ENCODE assay signal across 11 cellular contexts in the genomic region with DNA sequence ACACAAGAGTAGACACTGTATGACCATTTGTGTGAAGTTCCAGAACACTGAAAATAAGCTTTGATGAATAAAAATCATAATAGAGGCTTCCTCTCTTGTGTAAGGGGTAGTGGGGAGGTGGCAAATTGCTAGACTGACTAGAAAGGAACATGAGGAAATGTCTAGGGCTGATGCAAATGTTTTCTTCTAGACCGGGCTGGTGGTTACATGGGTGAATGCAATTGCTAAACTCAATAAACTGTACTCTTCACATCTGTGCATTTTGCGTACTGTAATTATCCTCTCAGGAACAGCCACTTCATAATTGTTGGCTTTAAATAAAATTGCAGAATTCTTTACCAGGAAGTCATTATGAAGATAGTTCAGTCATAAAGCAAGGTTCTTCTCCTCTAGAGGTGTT. TPM values are rescaled to one million over a fixed set of nuclear protein-coding genes. Genes with fewer than 3 reads are reported as not detected.
DNase-seq lines count a peak whose midpoint lies in the region; ATAC-seq and TF ChIP-seq lines count a peak whose summit lies in the region.
"Had no signal": no experiment of that assay in that cellular context is flagged by ENCODE, and none has a peak within 500 bp of the region (broad histone marks: within the 10 kb centered on the region; RNA-seq: fewer than 3 reads in every experiment).

No MANE protein-coding gene starts in this region.

- 50 to 59% methylated on average over 2 of the region's 2 CpGs for WGBS in tibial nerve, 2 donors

- no peaks in the 10 kb centered on the region for H3K79me2 ChIP-seq in osteoblast (ENCODE audit: insufficient read depth, low read length)

- H3K36me3 ChIP-seq in osteoblast (ENCODE audit: insufficient read depth, low read length) (no peaks in the 10 kb centered on the region), tibial nerve (no peaks in the 10 kb centered on the region)

- H3K27me3 ChIP-seq in osteoblast (ENCODE audit: insufficient read depth, low read length) (no peaks in the 10 kb centered on the region), tibial nerve (no peaks in the 10 kb centered on the region)

- ATAC-seq in GM18867 (IDR thresholded peaks at IDR 0.05; ENCODE audit: unreplicated experiment) (peak; percentile 73), GM21576 (IDR thresholded peaks at IDR 0.05; ENCODE audit: unreplicated experiment) (peak; percentile 72), HG03460 (IDR thresholded peaks at IDR 0.05; ENCODE audit: unreplicated experiment) (peak; percentile 69)

- DNase-seq in fibroblast of peridontal ligament (ENCODE audit: extremely low read depth) (peak; percentile 87), anterior cingulate cortex (lab: John Stamatoyannopoulos, UW) (no peak), superior temporal gyrus (ENCODE audit: extremely low spot score) (no peak), osteoblast (ENCODE audit: insufficient read length, low spot score, missing footprints) (no peak), tibial nerve (ENCODE audit: low spot score in 2 of 2) (no peak)
- DNase-seq: endodermal cell, NCI-H2029, T1000 had no signal

- no peak for TF ChIP-seq EP300 in tibial nerve (IDR thresholded peaks at IDR 0.05)

- no peak overlapping the region for H3K4me3 ChIP-seq in osteoblast (ENCODE audit: insufficient read depth, low read length)
- no peak overlapping the region for H3K4me3 ChIP-seq in tibial nerve

- no peak overlapping the region for H3K4me2 ChIP-seq in osteoblast (ENCODE audit: insufficient read depth, low read length)

- no peak overlapping the region for H3K27ac ChIP-seq in osteoblast (ENCODE audit: low read depth, low read length)
- no peak overlapping the region for H3K27ac ChIP-seq in tibial nerve

- H2AFZ ChIP-seq in osteoblast (ENCODE audit: low read length) = no peak overlapping the region

- TF ChIP-seq CTCF in osteoblast (IDR thresholded peaks at IDR 0.05; ENCODE audit: extremely low read depth, low read depth, low read length) = no peak
- TF ChIP-seq CTCF in tibial nerve (IDR thresholded peaks at IDR 0.05) = no peak

- no peak for TF ChIP-seq POLR2A in tibial nerve (IDR thresholded peaks at IDR 0.05)

- H3K4me1 ChIP-seq in osteoblast (ENCODE audit: insufficient read depth, low read length) (no peaks in the 10 kb centered on the region), tibial nerve (no peaks in the 10 kb centered on the region)

- H3K9me3 ChIP-seq in osteoblast (ENCODE audit: low read depth, low read length) (no peaks in the 10 kb centered on the region), tibial nerve (no peaks in the 10 kb centered on the region)

- no peaks in the 10 kb centered on the region for H4K20me1 ChIP-seq in osteoblast (ENCODE audit: insufficient read depth, low read length)

RNA-seq across cellular contexts. Expression of a gene that starts 5.2 kb away (rescaled TPM):
- total RNA-seq in osteoblast = 5.4 and 5.6 TPM in 2 replicates
- total RNA-seq in tibial nerve = 10 to 100 TPM in 2 of 4 donors, 1 to 10 TPM in 2; 4.5 to 11.1 (median 9.3) TPM
